9 cellular contexts compared by ENCODE assay signal in the genomic region with DNA sequence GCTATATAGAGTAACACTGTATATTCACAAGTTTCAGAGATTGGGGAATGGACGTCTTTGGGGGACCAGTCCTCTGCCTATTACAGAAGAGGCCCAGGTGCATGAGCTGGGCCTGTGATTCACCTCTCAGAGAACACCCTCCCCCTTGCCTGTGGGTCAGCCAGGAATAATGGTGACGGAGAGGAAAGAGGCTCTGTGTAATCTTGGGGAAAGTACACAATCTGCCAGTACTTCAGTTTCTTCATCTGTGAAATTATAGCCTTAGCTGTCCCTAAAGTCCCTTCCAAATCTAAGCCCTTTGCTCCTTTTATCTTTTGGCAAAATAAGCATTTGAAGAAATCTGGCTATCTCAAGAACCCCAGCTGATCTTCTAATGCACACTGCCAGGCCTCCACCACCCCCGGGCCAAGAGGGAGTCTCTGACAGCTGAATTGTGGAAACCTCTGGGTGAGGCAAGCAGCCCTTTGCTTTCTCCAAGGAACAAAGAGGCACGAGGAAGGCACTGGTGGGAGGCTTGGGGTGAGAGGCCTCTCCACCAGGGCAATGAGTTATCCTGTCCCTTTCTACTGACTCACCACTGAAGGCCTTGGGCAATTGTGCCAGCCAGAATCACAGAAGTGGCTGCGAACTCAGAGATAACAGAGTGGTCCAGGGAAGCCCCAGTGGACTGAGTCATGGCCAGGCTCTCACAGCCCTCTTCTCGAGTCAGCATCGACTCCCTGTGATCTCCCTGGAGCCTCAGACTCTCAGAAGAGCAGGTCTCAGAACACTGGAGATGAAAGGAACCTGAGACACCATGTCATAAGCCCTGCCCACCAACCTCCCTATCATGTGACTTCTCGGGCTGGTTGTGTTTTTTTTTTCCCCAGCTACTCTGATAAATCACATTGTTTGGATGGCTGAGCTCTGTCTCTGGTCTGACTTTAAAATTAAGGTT. TPM values are rescaled to one million over a fixed set of nuclear protein-coding genes. Genes with fewer than 3 reads are reported as not detected.
DNase-seq lines count a peak whose midpoint lies in the region; ATAC-seq, FAIRE-seq and TF ChIP-seq lines count a peak whose summit lies in the region.
"Had no signal": no experiment of that assay in that cellular context is flagged by ENCODE, and none has a peak within 500 bp of the region (broad histone marks: within the 10 kb centered on the region; RNA-seq: fewer than 3 reads in every experiment).

No MANE protein-coding gene starts in this region.

- H3K27ac Mint-ChIP-seq in CD14-positive monocyte, result peak overlapping the region in 2 of 7 donors; percentile 74 to 81

- H3K4me1 Mint-ChIP-seq in CD14-positive monocyte, result peaks cover 29% of the 10 kb centered on the region

- peak overlapping the region; percentile 90 for H3K27ac ChIP-seq in Panc1 (ENCODE audit: low read length)
- peak overlapping the region; percentile 89 for H3K27ac ChIP-seq in left ventricle myocardium inferior (replicated peaks)
- H3K27ac ChIP-seq: neutrophil had no signal

- POLR2A ChIA-PET in Panc1 (lab: Charles Lee), result no interaction called here

- H3K4me3 ChIP-seq in Panc1 (ENCODE audit: low read depth in 2 of 2, low read length in 2 of 2) (no peak overlapping the region), left ventricle myocardium inferior (no peak overlapping the region)

- H3K4me3 Mint-ChIP-seq in CD14-positive monocyte, result no peak overlapping the region

- H3K9me3 ChIP-seq in Panc1 (ENCODE audit: control insufficient read depth, insufficient read depth, low read depth, low read length) (no peaks in the 10 kb centered on the region), left ventricle myocardium inferior (replicated peaks) (no peaks in the 10 kb centered on the region)
- H3K9me3 ChIP-seq: neutrophil had no signal

- TF ChIP-seq CTCF in CD14-positive monocyte (IDR thresholded peaks at IDR 0.05) (no peak), Panc1 (IDR thresholded peaks at IDR 0.05) (no peak), left ventricle myocardium inferior (IDR thresholded peaks at IDR 0.05; ENCODE audit: borderline replicate concordance) (no peak), D721Med (IDR thresholded peaks at IDR 0.05; ENCODE audit: insufficient read depth, missing control alignments) (no peak)

- H3K4me1 ChIP-seq in Panc1 (ENCODE audit: control insufficient read depth, insufficient read depth, low read length) (peaks cover 42% of the 10 kb centered on the region), left ventricle myocardium inferior (peaks cover 59% of the 10 kb centered on the region)

- intact Hi-C loops in CD14-positive monocyte (cut with micrococcal nuclease), result loop anchor here in 1 of 2 donors (5.0 kb wide), 1 partner anchor 41 kb away; no protein-coding TSS in a partner anchor
- intact Hi-C loops in Panc1 (cut with micrococcal nuclease; ENCODE audit: unreplicated experiment), result loop anchor here (5.0 kb wide), 1 partner anchor 456 kb away; a partner anchor contains a TSS
- intact Hi-C loops in left ventricle myocardium inferior (cut with micrococcal nuclease), result loop anchor here (5.0 kb wide), 1 partner anchor 36 kb away; no protein-coding TSS in a partner anchor

- no peaks in the 10 kb centered on the region for H3K36me3 ChIP-seq in Panc1 (ENCODE audit: control insufficient read depth, insufficient read depth, low read length)
- H3K36me3 ChIP-seq in left ventricle myocardium inferior, result no peaks in the 10 kb centered on the region
- H3K36me3 ChIP-seq: neutrophil had no signal

- H3K27me3 Mint-ChIP-seq in CD14-positive monocyte (ENCODE audit: low read depth in 3 of 3), result peaks cover 0 to 4% (median 1%) of the 10 kb centered on the region in 3 donors

- no peaks in the 10 kb centered on the region for H3K36me3 Mint-ChIP-seq in CD14-positive monocyte

- CTCF ChIA-PET in Panc1 (lab: Charles Lee), result no interaction called here

- H3K27me3 ChIP-seq in Panc1 (ENCODE audit: control insufficient read depth, insufficient read depth, low read length) (no peaks in the 10 kb centered on the region), left ventricle myocardium inferior (ENCODE audit: low read depth) (no peaks in the 10 kb centered on the region)
- H3K27me3 ChIP-seq: neutrophil had no signal

- no peak for FAIRE-seq in D721Med (lab: Jason Lieb, UNC)

- no peaks in the 10 kb centered on the region for H3K9me3 Mint-ChIP-seq in CD14-positive monocyte

- BruUV-seq in Panc1 (replicated peaks; lab: Mats Ljungman, UMichigan), result no TSS peak

- peak; percentile 46 for ATAC-seq in Panc1

- DNase-seq in CD14-positive monocyte (ENCODE audit: low spot score) (peak; percentile 75), HCEC 1CT (peak; percentile 70), Panc1 (ENCODE audit: low read depth, low spot score) (no peak), left ventricle myocardium inferior (no peak), D721Med (ENCODE audit: insufficient read length, low spot score) (no peak), UCSD-AML1 (lab: John Stamatoyannopoulos, UW; ENCODE audit: unreplicated experiment) (no peak)
- DNase-seq in activated naive CD4-positive, alpha-beta T cell treated with Interleukin-2 at 50 U/mL for 16 hours, result peak; percentile 69
- DNase-seq in stimulated activated CD4-positive, alpha-beta T cell treated with anti-CD3 and anti-CD28 coated beads, Interleukin-12 subunit alpha, Interleukin-12 subunit beta, amount 100 ng/mL, for 4 hours, result peak; percentile 37

- in situ Hi-C loops in Panc1 (cut with HindIII; ENCODE audit: low pct_unique_long_range_greater_than_20kb, low sequenced_read_pairs), result no loop called here

RNA-seq across cellular contexts. Expression of a gene that starts 31.8 kb away (rescaled TPM):
- polyA plus RNA-seq in CD14-positive monocyte, result 10 to 100 TPM; 32.0 to 42.3 TPM
- total RNA-seq in Panc1 (2021; ENCODE audit: unreplicated experiment) (118 TPM), left ventricle myocardium inferior (19.2 TPM)
- 48.3 TPM for polyA plus RNA-seq in Panc1 (2012; ENCODE audit: insufficient read length)

Comparison
In these comparisons a context has a peak if more than half of its experiments do, and no peak if none do; other contexts are left out.
1. DNase-seq: peak in CD14-positive monocyte (single experiment), HCEC 1CT (single experiment), activated naive CD4-positive, alpha-beta T cell treated with Interleukin-2 at 50 U/mL for 16 hours (single experiment) and stimulated activated CD4-positive, alpha-beta T cell treated with anti-CD3 and anti-CD28 coated beads, Interleukin-12 subunit alpha, Interleukin-12 subunit beta, amount 100 ng/mL, for 4 hours (single experiment); none in Panc1 (single experiment), left ventricle myocardium inferior (single experiment), D721Med (single experiment) and UCSD-AML1 (single experiment).